Comparison of ENCODE assay signal across 8 cellular contexts in genomic region chr12:46266382-46266791, GRCh38. TPM values are rescaled to one million over a fixed set of nuclear protein-coding genes. Genes with fewer than 3 reads are reported as not detected.
DNase-seq lines count a peak whose midpoint lies in the region; ATAC-seq lines count a peak whose summit lies in the region.

No MANE protein-coding gene starts in this region.

- H3K4me1 ChIP-seq in CD4-positive, CD25-positive, alpha-beta regulatory T cell (ENCODE audit: control insufficient read depth, insufficient read depth, low read length, poor library complexity, severe bottlenecking), result peaks cover 75% of the 10 kb centered on the region
- H3K4me1 ChIP-seq in trophoblast cell (ENCODE audit: control insufficient read depth in 1 of 2, insufficient read depth in 2 of 2, low read length in 2 of 2), result peaks cover 6 to 9% of the 10 kb centered on the region in 2 experiments
- no peaks in the 10 kb centered on the region for H3K4me1 ChIP-seq in aorta (ENCODE audit: control insufficient read depth in 1 of 2, insufficient read depth in 2 of 2, low read length in 2 of 2)

- no peak for ATAC-seq in CD4-positive, CD25-positive, alpha-beta regulatory T cell (ENCODE audit: low read depth in 2 of 2)
- peak; percentile 18 for ATAC-seq in effector memory CD8-positive, alpha-beta T cell (replicated peaks)
- ATAC-seq in stimulated activated memory B cell treated with anti-CD40 and anti-IgM and Interleukin-4, amounts not matched to agents 10 μg/mL and 1 μg/mL and 100 μg/mL, for 72 hours, result no peak
- no peak for ATAC-seq in aorta (ENCODE audit: low FRiP score)

- peak overlapping the region; percentile 96 for H3K27ac ChIP-seq in CD4-positive, CD25-positive, alpha-beta regulatory T cell (ENCODE audit: insufficient read depth, low read length, poor library complexity, severe bottlenecking)
- peak overlapping the region; percentile 93 for H3K27ac ChIP-seq in trophoblast cell (ENCODE audit: low read depth, low read length)
- no peak overlapping the region for H3K27ac ChIP-seq in aorta (ENCODE audit: low read depth in 1 of 2, low read length in 2 of 2)

- H3K23ac ChIP-seq in trophoblast cell (ENCODE audit: low read length), result no peak overlapping the region

- DNase-seq in CD4-positive, CD25-positive, alpha-beta regulatory T cell, result peak in 2 of 3 donors; percentile 48 to 67
- DNase-seq in HS-27A (ENCODE audit: low read depth) (peak; percentile 35), SW 1271 (lab: John Stamatoyannopoulos, UW) (peak; percentile 46 to 49), trophoblast cell (peak in 1 of 2 donors; percentile 40), MV-4-11 (lab: John Stamatoyannopoulos, UW) (no peak), aorta (no peak)
- peak; percentile 16 to 43 (median 33) for DNase-seq in effector memory CD8-positive, alpha-beta T cell

- no peak overlapping the region for H4K91ac ChIP-seq in trophoblast cell (ENCODE audit: low read depth, low read length)

- no peaks in the 10 kb centered on the region for H3K27me3 ChIP-seq in CD4-positive, CD25-positive, alpha-beta regulatory T cell (ENCODE audit: control insufficient read depth, insufficient read depth, low read length)
- no peaks in the 10 kb centered on the region for H3K27me3 ChIP-seq in trophoblast cell (ENCODE audit: insufficient read depth, low read length)
- H3K27me3 ChIP-seq in aorta (ENCODE audit: control insufficient read depth in 1 of 2, insufficient read depth in 2 of 2, low read length in 1 of 2), result no peaks in the 10 kb centered on the region

- peak overlapping the region; percentile 90 for H3K4me3 ChIP-seq in CD4-positive, CD25-positive, alpha-beta regulatory T cell (ENCODE audit: low read depth, low read length)
- H3K4me3 ChIP-seq in trophoblast cell (ENCODE audit: low read depth, low read length) (peak overlapping the region; percentile 91), aorta (ENCODE audit: low read length in 2 of 2) (peak overlapping the region in 1 of 2 donors; percentile 58)

- peaks cover 13 to 36% (median 26%) of the 10 kb centered on the region in 4 donors for H3K4me1 Mint-ChIP-seq in CD4-positive, CD25-positive, alpha-beta regulatory T cell
- H3K4me1 Mint-ChIP-seq in effector memory CD8-positive, alpha-beta T cell (ENCODE audit: low read depth in 2 of 2), result peaks cover 27 to 31% of the 10 kb centered on the region in 2 donors
- H3K4me1 Mint-ChIP-seq in stimulated activated memory B cell treated with anti-CD40 and anti-IgM and Interleukin-4, amounts not matched to agents 10 μg/mL and 1 μg/mL and 100 μg/mL, for 72 hours, result peaks cover 17% of the 10 kb centered on the region

- peaks cover 44% of the 10 kb centered on the region for H3K79me2 ChIP-seq in trophoblast cell (ENCODE audit: control insufficient read depth, insufficient read depth, low read length, poor library complexity)

- peaks cover 0 to 3% (median 0%) of the 10 kb centered on the region in 7 donors for H3K9me3 Mint-ChIP-seq in CD4-positive, CD25-positive, alpha-beta regulatory T cell
- H3K9me3 Mint-ChIP-seq in effector memory CD8-positive, alpha-beta T cell, result no peaks in the 10 kb centered on the region
- H3K9me3 Mint-ChIP-seq in stimulated activated memory B cell treated with anti-CD40 and anti-IgM and Interleukin-4, amounts not matched to agents 10 μg/mL and 1 μg/mL and 100 μg/mL, for 72 hours, result no peaks in the 10 kb centered on the region

- H2BK5ac ChIP-seq in trophoblast cell (ENCODE audit: low read depth, low read length, poor library complexity), result no peak overlapping the region

- H2AFZ ChIP-seq in trophoblast cell (ENCODE audit: insufficient read depth, low read length, poor library complexity), result no peak overlapping the region

- H3K27me3 Mint-ChIP-seq in CD4-positive, CD25-positive, alpha-beta regulatory T cell, result no peaks in the 10 kb centered on the region
- no peaks in the 10 kb centered on the region for H3K27me3 Mint-ChIP-seq in effector memory CD8-positive, alpha-beta T cell
- H3K27me3 Mint-ChIP-seq in stimulated activated memory B cell treated with anti-CD40 and anti-IgM and Interleukin-4, amounts not matched to agents 10 μg/mL and 1 μg/mL and 100 μg/mL, for 72 hours, result no peaks in the 10 kb centered on the region

- H3K9me3 ChIP-seq in CD4-positive, CD25-positive, alpha-beta regulatory T cell (ENCODE audit: control insufficient read depth in 2 of 2, low read length in 2 of 2), result no peaks in the 10 kb centered on the region
- H3K9me3 ChIP-seq in trophoblast cell (ENCODE audit: insufficient read depth, low read depth, low read length) (no peaks in the 10 kb centered on the region), aorta (ENCODE audit: control insufficient read depth, low read length) (no peaks in the 10 kb centered on the region)

- no peak overlapping the region for H2BK12ac ChIP-seq in trophoblast cell (ENCODE audit: low read length)

- no peak overlapping the region for H4K8ac ChIP-seq in trophoblast cell (ENCODE audit: low read depth, low read length)

- no peak overlapping the region for H3K18ac ChIP-seq in trophoblast cell (ENCODE audit: low read length)

- H3K36me3 Mint-ChIP-seq in CD4-positive, CD25-positive, alpha-beta regulatory T cell, result no peaks in the 10 kb centered on the region
- peaks cover 24% of the 10 kb centered on the region for H3K36me3 Mint-ChIP-seq in effector memory CD8-positive, alpha-beta T cell (ENCODE audit: insufficient read depth)
- peaks cover 10% of the 10 kb centered on the region for H3K36me3 Mint-ChIP-seq in stimulated activated memory B cell treated with anti-CD40 and anti-IgM and Interleukin-4, amounts not matched to agents 10 μg/mL and 1 μg/mL and 100 μg/mL, for 72 hours

- H3K79me1 ChIP-seq in trophoblast cell (ENCODE audit: low read length), result peaks cover 50% of the 10 kb centered on the region

- H3K36me3 ChIP-seq in CD4-positive, CD25-positive, alpha-beta regulatory T cell (ENCODE audit: control insufficient read depth, insufficient read depth, low read length), result peaks cover 13% of the 10 kb centered on the region
- H3K36me3 ChIP-seq in trophoblast cell (ENCODE audit: control insufficient read depth in 1 of 2, insufficient read depth in 2 of 2, low read length in 2 of 2) (peaks cover 0 to 1% of the 10 kb centered on the region in 2 experiments), aorta (ENCODE audit: control insufficient read depth in 1 of 2, insufficient read depth in 2 of 2, low read length in 1 of 2) (no peaks in the 10 kb centered on the region)

- H2AK5ac ChIP-seq in trophoblast cell (ENCODE audit: low read length), result no peak overlapping the region

- intact Hi-C loops in aorta (cut with DNase I), result loop anchor here in 1 of 2 donors (5.0 kb wide), 2 partner anchors 44 to 104 kb away; no protein-coding TSS in a partner anchor

- H3K4ac ChIP-seq in trophoblast cell (ENCODE audit: low read depth, low read length), result peak overlapping the region; percentile 95

- no CpG with 5 or more reads among the region's 7 CpGs for WGBS in trophoblast cell (ENCODE audit: extremely low coverage, insufficient coverage, insufficient read length)
- 55 to 56% methylated on average over 7 of the region's 7 CpGs for WGBS in aorta, 2 donors

- H3K27ac Mint-ChIP-seq in CD4-positive, CD25-positive, alpha-beta regulatory T cell, result no peak overlapping the region
- no peak overlapping the region for H3K27ac Mint-ChIP-seq in effector memory CD8-positive, alpha-beta T cell
- no peak overlapping the region for H3K27ac Mint-ChIP-seq in stimulated activated memory B cell treated with anti-CD40 and anti-IgM and Interleukin-4, amounts not matched to agents 10 μg/mL and 1 μg/mL and 100 μg/mL, for 72 hours

- peak overlapping the region; percentile 100 for H3K9ac ChIP-seq in trophoblast cell (ENCODE audit: low read length)

- no peak overlapping the region for H4K12ac ChIP-seq in trophoblast cell (ENCODE audit: low read depth, low read length)

- H2BK120ac ChIP-seq in trophoblast cell (ENCODE audit: insufficient read depth, low read length, poor library complexity), result no peak overlapping the region

- H3K14ac ChIP-seq in trophoblast cell (ENCODE audit: low read length), result no peak overlapping the region

- H3K4me3 Mint-ChIP-seq in CD4-positive, CD25-positive, alpha-beta regulatory T cell, result no peak overlapping the region
- no peak overlapping the region for H3K4me3 Mint-ChIP-seq in effector memory CD8-positive, alpha-beta T cell
- H3K4me3 Mint-ChIP-seq in stimulated activated memory B cell treated with anti-CD40 and anti-IgM and Interleukin-4, amounts not matched to agents 10 μg/mL and 1 μg/mL and 100 μg/mL, for 72 hours, result no peak overlapping the region

- H3K4me2 ChIP-seq in trophoblast cell (ENCODE audit: low read length), result peak overlapping the region; percentile 88

RNA-seq across cellular contexts. Expression of gene SLC38A1, which starts 2.5 kb away (rescaled TPM):
- total RNA-seq in CD4-positive, CD25-positive, alpha-beta regulatory T cell, result 342 TPM
- 100 to 1,000 TPM; 257 to 279 (median 272) TPM for polyA plus RNA-seq in CD4-positive, CD25-positive, alpha-beta regulatory T cell
- polyA plus RNA-seq in trophoblast cell (2013), result 376 TPM in 2 replicates
- total RNA-seq in aorta, result 10 to 100 TPM; 30.8 to 66.2 TPM
- polyA plus RNA-seq in aorta, result 1 to 10 TPM; 4.2 to 4.5 TPM

Comparison
In these comparisons a context has a peak if more than half of its experiments do, and no peak if none do; other contexts are left out.
1. DNase-seq: peak in CD4-positive, CD25-positive, alpha-beta regulatory T cell (2 of 3), HS-27A (single experiment), SW 1271 (2 of 2) and effector memory CD8-positive, alpha-beta T cell (3 of 3); none in MV-4-11 (single experiment) and aorta (0 of 2).
2. H3K27ac ChIP-seq: peak in CD4-positive, CD25-positive, alpha-beta regulatory T cell (single experiment) and trophoblast cell (single experiment); none in aorta (0 of 2).